In genomic region chr11:61567286-61568061, GRCh38 we compare ENCODE assay signal across 1 cellular context.
A peak's percentile ranks its signal among the peaks of the same experiment; 100 is the strongest.
TF ChIP-seq lines count a peak whose summit lies in the region.

No MANE protein-coding gene starts in this region.

TF ChIP-seq in WTC11, 78 proteins besides CTCF, POLR2A, EP300 and RAD21 (continued from another document and continues in another):
- TF ChIP-seq ZNF512 (CRISPR knock-in tag; IDR thresholded peaks at IDR 0.05; ENCODE audit: borderline replicate concordance) (peak; percentile 99), PRRX2 (CRISPR knock-in tag; IDR thresholded peaks at IDR 0.05) (peak; percentile 79; the same call in 1 of the 2 replicates), IRF2 (CRISPR knock-in tag; IDR thresholded peaks at IDR 0.05; ENCODE audit: borderline replicate concordance, low read depth) (peak; percentile 97), CDX4 (CRISPR knock-in tag; IDR thresholded peaks at IDR 0.05; ENCODE audit: borderline replicate concordance) (no peak), TCF7 (CRISPR knock-in tag; IDR thresholded peaks at IDR 0.05; ENCODE audit: low read depth) (peak; percentile 99), JAZF1 (CRISPR knock-in tag; IDR thresholded peaks at IDR 0.05) (no peak), FOXP1 (CRISPR knock-in tag; IDR thresholded peaks at IDR 0.05; ENCODE audit: borderline replicate concordance) (peak; percentile 100), NR1H2 (CRISPR knock-in tag; IDR thresholded peaks at IDR 0.05) (peak; percentile 98), FOXP4 (CRISPR knock-in tag; IDR thresholded peaks at IDR 0.05) (peak; percentile 100), RORB (CRISPR knock-in tag; IDR thresholded peaks at IDR 0.05) (no peak), AR (CRISPR knock-in tag; IDR thresholded peaks at IDR 0.05) (peak; percentile 72; the same call in 1 of the 2 replicates), ZNF232 (CRISPR knock-in tag; IDR thresholded peaks at IDR 0.05) (peak; percentile 100), ZNF121 (CRISPR knock-in tag; IDR thresholded peaks at IDR 0.05) (peak; percentile 93), SMAD3 (CRISPR knock-in tag; IDR thresholded peaks at IDR 0.05; ENCODE audit: borderline replicate concordance) (peak; percentile 100), ETV6 (CRISPR knock-in tag; IDR thresholded peaks at IDR 0.05) (peak; percentile 100), CBFB (CRISPR knock-in tag; IDR thresholded peaks at IDR 0.05; ENCODE audit: low read depth) (peak; percentile 100), AFF4 (CRISPR knock-in tag; IDR thresholded peaks at IDR 0.05; ENCODE audit: borderline replicate concordance) (peak; percentile 99), NR3C1 (CRISPR knock-in tag; conservative IDR thresholded peaks at IDR 0.05; ENCODE audit: low read depth) (peak; percentile 99), SP1 (CRISPR knock-in tag; conservative IDR thresholded peaks at IDR 0.05) (peak; percentile 99), SOX15 (CRISPR knock-in tag; IDR thresholded peaks at IDR 0.05) (no peak), KAT7 (CRISPR knock-in tag; IDR thresholded peaks at IDR 0.05; ENCODE audit: borderline replicate concordance) (peak; percentile 100), CREB1 (CRISPR knock-in tag; IDR thresholded peaks at IDR 0.05) (peak; percentile 100), ZBTB21 (CRISPR knock-in tag; IDR thresholded peaks at IDR 0.05; ENCODE audit: borderline replicate concordance) (peak; percentile 97), TEAD4 (CRISPR knock-in tag; IDR thresholded peaks at IDR 0.05) (peak; percentile 100)
- TF ChIP-seq, protein P1, sequence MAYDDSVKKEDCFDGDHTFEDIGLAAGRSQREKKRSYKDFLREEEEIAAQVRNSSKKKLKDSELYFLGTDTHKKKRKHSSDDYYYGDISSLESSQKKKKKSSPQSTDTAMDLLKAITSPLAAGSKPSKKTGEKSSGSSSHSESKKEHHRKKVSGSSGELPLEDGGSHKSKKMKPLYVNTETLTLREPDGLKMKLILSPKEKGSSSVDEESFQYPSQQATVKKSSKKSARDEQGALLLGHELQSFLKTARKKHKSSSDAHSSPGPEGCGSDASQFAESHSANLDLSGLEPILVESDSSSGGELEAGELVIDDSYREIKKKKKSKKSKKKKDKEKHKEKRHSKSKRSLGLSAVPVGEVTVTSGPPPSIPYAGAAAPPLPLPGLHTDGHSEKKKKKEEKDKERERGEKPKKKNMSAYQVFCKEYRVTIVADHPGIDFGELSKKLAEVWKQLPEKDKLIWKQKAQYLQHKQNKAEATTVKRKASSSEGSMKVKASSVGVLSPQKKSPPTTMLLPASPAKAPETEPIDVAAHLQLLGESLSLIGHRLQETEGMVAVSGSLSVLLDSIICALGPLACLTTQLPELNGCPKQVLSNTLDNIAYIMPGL (CRISPR knock-in tag; IDR thresholded peaks at IDR 0.05): peak; percentile 79
- TF ChIP-seq, protein P2, sequence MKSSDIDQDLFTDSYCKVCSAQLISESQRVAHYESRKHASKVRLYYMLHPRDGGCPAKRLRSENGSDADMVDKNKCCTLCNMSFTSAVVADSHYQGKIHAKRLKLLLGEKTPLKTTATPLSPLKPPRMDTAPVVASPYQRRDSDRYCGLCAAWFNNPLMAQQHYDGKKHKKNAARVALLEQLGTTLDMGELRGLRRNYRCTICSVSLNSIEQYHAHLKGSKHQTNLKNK (CRISPR knock-in tag; IDR thresholded peaks at IDR 0.05): no peak
- TF ChIP-seq, protein P3, sequence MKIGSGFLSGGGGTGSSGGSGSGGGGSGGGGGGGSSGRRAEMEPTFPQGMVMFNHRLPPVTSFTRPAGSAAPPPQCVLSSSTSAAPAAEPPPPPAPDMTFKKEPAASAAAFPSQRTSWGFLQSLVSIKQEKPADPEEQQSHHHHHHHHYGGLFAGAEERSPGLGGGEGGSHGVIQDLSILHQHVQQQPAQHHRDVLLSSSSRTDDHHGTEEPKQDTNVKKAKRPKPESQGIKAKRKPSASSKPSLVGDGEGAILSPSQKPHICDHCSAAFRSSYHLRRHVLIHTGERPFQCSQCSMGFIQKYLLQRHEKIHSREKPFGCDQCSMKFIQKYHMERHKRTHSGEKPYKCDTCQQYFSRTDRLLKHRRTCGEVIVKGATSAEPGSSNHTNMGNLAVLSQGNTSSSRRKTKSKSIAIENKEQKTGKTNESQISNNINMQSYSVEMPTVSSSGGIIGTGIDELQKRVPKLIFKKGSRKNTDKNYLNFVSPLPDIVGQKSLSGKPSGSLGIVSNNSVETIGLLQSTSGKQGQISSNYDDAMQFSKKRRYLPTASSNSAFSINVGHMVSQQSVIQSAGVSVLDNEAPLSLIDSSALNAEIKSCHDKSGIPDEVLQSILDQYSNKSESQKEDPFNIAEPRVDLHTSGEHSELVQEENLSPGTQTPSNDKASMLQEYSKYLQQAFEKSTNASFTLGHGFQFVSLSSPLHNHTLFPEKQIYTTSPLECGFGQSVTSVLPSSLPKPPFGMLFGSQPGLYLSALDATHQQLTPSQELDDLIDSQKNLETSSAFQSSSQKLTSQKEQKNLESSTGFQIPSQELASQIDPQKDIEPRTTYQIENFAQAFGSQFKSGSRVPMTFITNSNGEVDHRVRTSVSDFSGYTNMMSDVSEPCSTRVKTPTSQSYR (CRISPR knock-in tag; IDR thresholded peaks at IDR 0.05): peak; percentile 100
- TF ChIP-seq, protein P4, sequence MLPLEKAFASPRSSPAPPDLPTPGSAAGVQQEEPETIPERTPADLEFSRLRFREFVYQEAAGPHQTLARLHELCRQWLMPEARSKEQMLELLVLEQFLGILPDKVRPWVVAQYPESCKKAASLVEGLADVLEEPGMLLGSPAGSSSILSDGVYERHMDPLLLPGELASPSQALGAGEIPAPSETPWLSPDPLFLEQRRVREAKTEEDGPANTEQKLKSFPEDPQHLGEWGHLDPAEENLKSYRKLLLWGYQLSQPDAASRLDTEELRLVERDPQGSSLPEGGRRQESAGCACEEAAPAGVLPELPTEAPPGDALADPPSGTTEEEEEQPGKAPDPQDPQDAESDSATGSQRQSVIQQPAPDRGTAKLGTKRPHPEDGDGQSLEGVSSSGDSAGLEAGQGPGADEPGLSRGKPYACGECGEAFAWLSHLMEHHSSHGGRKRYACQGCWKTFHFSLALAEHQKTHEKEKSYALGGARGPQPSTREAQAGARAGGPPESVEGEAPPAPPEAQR (CRISPR knock-in tag; IDR thresholded peaks at IDR 0.05): peak; percentile 97
- TF ChIP-seq, protein P5, sequence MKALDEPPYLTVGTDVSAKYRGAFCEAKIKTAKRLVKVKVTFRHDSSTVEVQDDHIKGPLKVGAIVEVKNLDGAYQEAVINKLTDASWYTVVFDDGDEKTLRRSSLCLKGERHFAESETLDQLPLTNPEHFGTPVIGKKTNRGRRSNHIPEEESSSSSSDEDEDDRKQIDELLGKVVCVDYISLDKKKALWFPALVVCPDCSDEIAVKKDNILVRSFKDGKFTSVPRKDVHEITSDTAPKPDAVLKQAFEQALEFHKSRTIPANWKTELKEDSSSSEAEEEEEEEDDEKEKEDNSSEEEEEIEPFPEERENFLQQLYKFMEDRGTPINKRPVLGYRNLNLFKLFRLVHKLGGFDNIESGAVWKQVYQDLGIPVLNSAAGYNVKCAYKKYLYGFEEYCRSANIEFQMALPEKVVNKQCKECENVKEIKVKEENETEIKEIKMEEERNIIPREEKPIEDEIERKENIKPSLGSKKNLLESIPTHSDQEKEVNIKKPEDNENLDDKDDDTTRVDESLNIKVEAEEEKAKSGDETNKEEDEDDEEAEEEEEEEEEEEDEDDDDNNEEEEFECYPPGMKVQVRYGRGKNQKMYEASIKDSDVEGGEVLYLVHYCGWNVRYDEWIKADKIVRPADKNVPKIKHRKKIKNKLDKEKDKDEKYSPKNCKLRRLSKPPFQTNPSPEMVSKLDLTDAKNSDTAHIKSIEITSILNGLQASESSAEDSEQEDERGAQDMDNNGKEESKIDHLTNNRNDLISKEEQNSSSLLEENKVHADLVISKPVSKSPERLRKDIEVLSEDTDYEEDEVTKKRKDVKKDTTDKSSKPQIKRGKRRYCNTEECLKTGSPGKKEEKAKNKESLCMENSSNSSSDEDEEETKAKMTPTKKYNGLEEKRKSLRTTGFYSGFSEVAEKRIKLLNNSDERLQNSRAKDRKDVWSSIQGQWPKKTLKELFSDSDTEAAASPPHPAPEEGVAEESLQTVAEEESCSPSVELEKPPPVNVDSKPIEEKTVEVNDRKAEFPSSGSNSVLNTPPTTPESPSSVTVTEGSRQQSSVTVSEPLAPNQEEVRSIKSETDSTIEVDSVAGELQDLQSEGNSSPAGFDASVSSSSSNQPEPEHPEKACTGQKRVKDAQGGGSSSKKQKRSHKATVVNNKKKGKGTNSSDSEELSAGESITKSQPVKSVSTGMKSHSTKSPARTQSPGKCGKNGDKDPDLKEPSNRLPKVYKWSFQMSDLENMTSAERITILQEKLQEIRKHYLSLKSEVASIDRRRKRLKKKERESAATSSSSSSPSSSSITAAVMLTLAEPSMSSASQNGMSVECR (CRISPR knock-in tag; IDR thresholded peaks at IDR 0.05; ENCODE audit: borderline replicate concordance): peak; percentile 100
- TF ChIP-seq, protein P6, sequence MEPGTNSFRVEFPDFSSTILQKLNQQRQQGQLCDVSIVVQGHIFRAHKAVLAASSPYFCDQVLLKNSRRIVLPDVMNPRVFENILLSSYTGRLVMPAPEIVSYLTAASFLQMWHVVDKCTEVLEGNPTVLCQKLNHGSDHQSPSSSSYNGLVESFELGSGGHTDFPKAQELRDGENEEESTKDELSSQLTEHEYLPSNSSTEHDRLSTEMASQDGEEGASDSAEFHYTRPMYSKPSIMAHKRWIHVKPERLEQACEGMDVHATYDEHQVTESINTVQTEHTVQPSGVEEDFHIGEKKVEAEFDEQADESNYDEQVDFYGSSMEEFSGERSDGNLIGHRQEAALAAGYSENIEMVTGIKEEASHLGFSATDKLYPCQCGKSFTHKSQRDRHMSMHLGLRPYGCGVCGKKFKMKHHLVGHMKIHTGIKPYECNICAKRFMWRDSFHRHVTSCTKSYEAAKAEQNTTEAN (CRISPR knock-in tag; IDR thresholded peaks at IDR 0.05): peak; percentile 100
